Comparison of ENCODE assay signal across 8 cellular contexts in the genomic region with DNA sequence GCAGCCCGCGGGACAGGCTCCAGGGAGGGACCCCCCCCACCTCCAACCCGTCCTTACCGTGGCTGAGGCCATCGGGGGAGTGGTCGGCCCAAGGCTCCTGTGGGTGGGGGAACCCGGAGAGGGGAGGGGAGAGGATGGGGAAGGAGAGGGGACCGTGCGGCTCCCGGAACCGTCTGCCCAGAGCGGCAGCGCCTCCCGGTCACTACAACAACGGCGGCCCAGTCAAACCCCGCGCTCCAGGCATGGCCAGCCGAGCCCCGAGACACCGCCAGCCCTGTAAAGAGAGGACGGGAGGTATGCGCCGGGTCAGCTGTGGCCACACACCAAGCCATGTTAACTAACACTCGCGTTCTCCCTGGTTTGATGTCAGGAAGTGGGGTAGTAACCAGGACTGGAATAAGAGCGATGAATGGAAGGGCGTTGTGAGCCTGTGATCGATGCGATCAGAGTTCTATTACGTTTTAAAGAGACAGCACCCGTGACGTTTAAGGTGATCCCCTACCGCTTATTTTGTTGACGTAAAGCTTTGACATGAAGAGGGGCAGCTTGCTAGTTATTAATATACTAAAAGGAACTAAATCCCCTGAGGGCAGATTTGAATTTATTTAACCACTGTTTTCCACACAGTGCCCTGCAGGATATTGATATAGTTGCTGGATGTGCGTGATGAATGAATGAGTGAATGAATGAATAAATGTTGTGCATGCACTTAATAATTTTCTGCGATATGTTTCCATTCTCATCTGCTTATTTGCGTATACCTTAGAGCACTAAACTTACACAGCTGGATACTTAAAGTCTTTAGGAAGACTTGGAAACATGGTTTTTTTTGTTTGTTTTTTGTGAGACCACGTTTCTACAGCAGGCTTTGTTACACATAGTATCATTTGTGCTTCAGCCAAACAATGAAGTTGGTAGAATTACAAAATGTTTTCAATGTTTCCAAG. TPM values are rescaled to one million over a fixed set of nuclear protein-coding genes. Genes with fewer than 3 reads are reported as not detected.
DNase-seq lines count a peak whose midpoint lies in the region.

POC1B (minus strand) TSS at position 224 of the 947 bp plus-strand sequence; CDS start at position 72, 152 bp downstream.

- H3K36me3 Mint-ChIP-seq in activated T-helper 1 cell treated with anti-CD3 and anti-CD28 coated beads, Interleukin-12 subunit alpha, Interleukin-12 subunit beta, Interleukin-2, Interleukin-4 antibody, amounts not matched to agents 30 ng/mL and 10 ng/mL and 1 ng/mL, durations not matched to agents 14 hours and 24 hours and 36 hours (ENCODE audit: low read depth) = peaks cover 23% of the 10 kb centered on the region

- peak within 1 kb of the TSS; percentile 92 for H3K4me3 Mint-ChIP-seq in activated T-helper 1 cell treated with anti-CD3 and anti-CD28 coated beads, Interleukin-12 subunit alpha, Interleukin-12 subunit beta, Interleukin-2, Interleukin-4 antibody, amounts not matched to agents 30 ng/mL and 10 ng/mL and 1 ng/mL, durations not matched to agents 14 hours and 24 hours and 36 hours

- DNase-seq in Daoy (ENCODE audit: low read depth) (peak; percentile 89), GOT3 (lab: John Stamatoyannopoulos, UW) (peak; percentile 5), Kasumi-1 (lab: John Stamatoyannopoulos, UW) (peak; percentile 91 to 95), RPMI7951 (ENCODE audit: low read depth) (peak; percentile 81), fibroblast of gingiva (ENCODE audit: low read depth) (peak; percentile 69), myocyte (ENCODE audit: low read depth) (peak; percentile 86)
- peak; percentile 68 for DNase-seq in activated T-helper 1 cell treated with anti-CD3 and anti-CD28 coated beads, Interleukin-12 subunit alpha, Interleukin-12 subunit beta, Interleukin-2, Interleukin-4 antibody, amounts not matched to agents 30 ng/mL and 10 ng/mL and 1 ng/mL, durations not matched to agents 14 hours and 24 hours and 36 hours (ENCODE audit: low spot score)
- DNase-seq in stimulated activated CD8-positive, alpha-beta memory T cell treated with anti-CD3 and anti-CD28 coated beads, Interleukin-7, amount 100 ng/mL, for 48 hours (ENCODE audit: extremely low read depth in 1 of 2, low read depth in 1 of 2) = peak; percentile 62 to 71

- no peaks in the 10 kb centered on the region for H3K27me3 Mint-ChIP-seq in activated T-helper 1 cell treated with anti-CD3 and anti-CD28 coated beads, Interleukin-12 subunit alpha, Interleukin-12 subunit beta, Interleukin-2, Interleukin-4 antibody, amounts not matched to agents 30 ng/mL and 10 ng/mL and 1 ng/mL, durations not matched to agents 14 hours and 24 hours and 36 hours (ENCODE audit: insufficient read depth)

- intact Hi-C loops in activated T-helper 1 cell treated with anti-CD3 and anti-CD28 coated beads, Interleukin-12 subunit alpha, Interleukin-12 subunit beta, Interleukin-2, Interleukin-4 antibody, amounts not matched to agents 30 ng/mL and 10 ng/mL and 1 ng/mL, durations not matched to agents 14 hours and 24 hours and 36 hours (cut with micrococcal nuclease) = loop anchor here (1.0 to 10.0 kb wide), 11 partner anchors 134 to 1489 kb away; partner anchors contain the start of genes CEP290, DUSP6 and TMTC3

- peak within 1 kb of the TSS; percentile 94 for H3K27ac Mint-ChIP-seq in activated T-helper 1 cell treated with anti-CD3 and anti-CD28 coated beads, Interleukin-12 subunit alpha, Interleukin-12 subunit beta, Interleukin-2, Interleukin-4 antibody, amounts not matched to agents 30 ng/mL and 10 ng/mL and 1 ng/mL, durations not matched to agents 14 hours and 24 hours and 36 hours

- no peaks in the 10 kb centered on the region for H3K9me3 Mint-ChIP-seq in activated T-helper 1 cell treated with anti-CD3 and anti-CD28 coated beads, Interleukin-12 subunit alpha, Interleukin-12 subunit beta, Interleukin-2, Interleukin-4 antibody, amounts not matched to agents 30 ng/mL and 10 ng/mL and 1 ng/mL, durations not matched to agents 14 hours and 24 hours and 36 hours

- H3K4me1 Mint-ChIP-seq in activated T-helper 1 cell treated with anti-CD3 and anti-CD28 coated beads, Interleukin-12 subunit alpha, Interleukin-12 subunit beta, Interleukin-2, Interleukin-4 antibody, amounts not matched to agents 30 ng/mL and 10 ng/mL and 1 ng/mL, durations not matched to agents 14 hours and 24 hours and 36 hours (ENCODE audit: low read depth) = peaks cover 53% of the 10 kb centered on the region

RNA-seq across cellular contexts. Expression of gene POC1B, which starts in this region (rescaled TPM):
- total RNA-seq in Daoy (2014; rRNA removed; shearing (Covaris generic)) = 11.1 and 13.4 TPM in 2 replicates
- total RNA-seq in RPMI7951 (2014; rRNA removed; shearing (Covaris generic)) = 10.7 and 19.9 TPM in 2 replicates
- total RNA-seq in activated T-helper 1 cell treated with anti-CD3 and anti-CD28 coated beads, Interleukin-12 subunit alpha, Interleukin-12 subunit beta, Interleukin-2, Interleukin-4 antibody, amounts not matched to agents 30 ng/mL and 10 ng/mL and 1 ng/mL, durations not matched to agents 14 hours and 24 hours and 36 hours = 22.0 and 22.6 TPM in 2 replicates
- 7.7 and 9.9 TPM in 2 replicates for total RNA-seq in myocyte
- 5.9 TPM for polyA plus RNA-seq in myocyte (2012)

Comparison
In these comparisons a context has a peak if more than half of its experiments do, and no peak if none do; other contexts are left out.
1. Peak in every context shown above with its lines: DNase-seq.
2. DNase-seq: peak in every context shown above with its lines; median percentile 93 in Kasumi-1; 89 in Daoy; 86 in myocyte; 81 in RPMI7951; 69 in fibroblast of gingiva; 68 in activated T-helper 1 cell treated with anti-CD3 and anti-CD28 coated beads, Interleukin-12 subunit alpha, Interleukin-12 subunit beta, Interleukin-2, Interleukin-4 antibody, amounts not matched to agents 30 ng/mL and 10 ng/mL and 1 ng/mL, durations not matched to agents 14 hours and 24 hours and 36 hours; 66 in stimulated activated CD8-positive, alpha-beta memory T cell treated with anti-CD3 and anti-CD28 coated beads, Interleukin-7, amount 100 ng/mL, for 48 hours; 5 in GOT3.